21 cellular contexts compared by ENCODE assay signal in genomic region chr4:141079393-141079930, GRCh38. TPM values are rescaled to one million over a fixed set of nuclear protein-coding genes. Genes with fewer than 3 reads are reported as not detected.
A peak's percentile ranks its signal among the peaks of the same experiment; 100 is the strongest.
DNase-seq lines count a peak whose midpoint lies in the region; ATAC-seq and TF ChIP-seq lines count a peak whose summit lies in the region.
"Had no signal": no experiment of that assay in that cellular context is flagged by ENCODE, and none has a peak within 500 bp of the region (broad histone marks: within the 10 kb centered on the region; RNA-seq: fewer than 3 reads in every experiment).

No MANE protein-coding gene starts in this region.

- WGBS in gastroesophageal sphincter (ENCODE audit: low coverage in 1 of 2), 2 donors, result 44 to 53% methylated on average over 3 of the region's 3 CpGs

- no peak overlapping the region for H3K9ac ChIP-seq in neural cell (ENCODE audit: low read length)
- H3K9ac ChIP-seq: BLaER1 treated with 17β-estradiol and CSF1 and Interleukin-3, amounts not matched to agents 10 nM and 100 nM had no signal

- no peaks in the 10 kb centered on the region for H3K9me3 ChIP-seq in gastroesophageal sphincter
- H3K9me3 ChIP-seq in neural cell (ENCODE audit: low read length), result no peaks in the 10 kb centered on the region
- H3K9me3 ChIP-seq: Caco-2 had no signal

- TF ChIP-seq EP300 in gastroesophageal sphincter (IDR thresholded peaks at IDR 0.05) (no peak), neural cell (conservative IDR thresholded peaks at IDR 0.05; ENCODE audit: poor library complexity, severe bottlenecking) (no peak)

- TF ChIP-seq CTCF in gastroesophageal sphincter (IDR thresholded peaks at IDR 0.05) (no peak), neural cell (IDR thresholded peaks at IDR 0.05; ENCODE audit: poor library complexity, severe bottlenecking) (no peak), GM20000 (IDR thresholded peaks at IDR 0.05; ENCODE audit: extremely low read depth, missing control alignments) (no peak)

- peak overlapping the region; percentile 21 to 59 (median 53) for H3K27ac ChIP-seq in gastroesophageal sphincter
- peak overlapping the region; percentile 5 for H3K27ac ChIP-seq in neural cell (ENCODE audit: low read length)
- H3K27ac ChIP-seq: 22Rv1; BLaER1 treated with 17β-estradiol and CSF1 and Interleukin-3, amounts not matched to agents 10 nM and 100 nM; SK-N-MC had no signal

- DNase-seq in NCI-H2171 treated with DMSO at 0.1 percent for 48 hours (lab: John Stamatoyannopoulos, UW) (peak; percentile 33), NCI-H2171 (lab: John Stamatoyannopoulos, UW) (no peak), NCI-H69 (lab: John Stamatoyannopoulos, UW) (peak; percentile 43), GM20000 (ENCODE audit: low spot score) (no peak)
- DNase-seq: Caco-2; CD4-positive, alpha-beta memory T cell; Karpas-422; MV-4-11; NCI-H1105 treated with DMSO at 0.1 percent for 48 hours; NCI-H1694; NCI-H2081 treated with DMSO at 0.1 percent for 48 hours; NCI-H446 treated with DMSO at 0.1 percent for 48 hours; NCI-H526 treated with DMSO at 0.1 percent for 48 hours; SHP77 had no signal

- H3K4me3 ChIP-seq in gastroesophageal sphincter, result no peak overlapping the region
- H3K4me3 ChIP-seq in neural cell (ENCODE audit: low read length), result peak overlapping the region; percentile 35
- H3K4me3 ChIP-seq: BLaER1 treated with 17β-estradiol and CSF1 and Interleukin-3, amounts not matched to agents 10 nM and 100 nM; SK-N-MC had no signal

- H3K9me2 ChIP-seq in neural cell (ENCODE audit: insufficient read depth, low read length), result no peaks in the 10 kb centered on the region

- ATAC-seq in gastroesophageal sphincter (no peak), HG03378 (IDR thresholded peaks at IDR 0.05; ENCODE audit: unreplicated experiment) (no peak), HG03457 (IDR thresholded peaks at IDR 0.05; ENCODE audit: unreplicated experiment) (no peak)

- TF ChIP-seq POLR2A in gastroesophageal sphincter (IDR thresholded peaks at IDR 0.05), result no peak

- H3K36me3 ChIP-seq in gastroesophageal sphincter (no peaks in the 10 kb centered on the region), neural cell (ENCODE audit: insufficient read depth, low read length) (no peaks in the 10 kb centered on the region)
- H3K36me3 ChIP-seq: BLaER1 treated with 17β-estradiol and CSF1 and Interleukin-3, amounts not matched to agents 10 nM and 100 nM had no signal

- no peak overlapping the region for H2AFZ ChIP-seq in neural cell (ENCODE audit: low read depth, low read length)

- no peaks in the 10 kb centered on the region for H4K20me1 ChIP-seq in neural cell (ENCODE audit: insufficient read depth)
- H4K20me1 ChIP-seq: BLaER1 treated with 17β-estradiol and CSF1 and Interleukin-3, amounts not matched to agents 10 nM and 100 nM had no signal

- TF ChIP-seq RAD21 in neural cell (conservative IDR thresholded peaks at IDR 0.05), result no peak

- H3K4me1 ChIP-seq in gastroesophageal sphincter, result peaks cover 0 to 85% (median 8%) of the 10 kb centered on the region in 3 donors
- H3K4me1 ChIP-seq: BLaER1 treated with 17β-estradiol and CSF1 and Interleukin-3, amounts not matched to agents 10 nM and 100 nM; Caco-2 had no signal

- no peaks in the 10 kb centered on the region for H3F3A ChIP-seq in neural cell (ENCODE audit: insufficient read depth, low read length, poor library complexity, severe bottlenecking)

- no peaks in the 10 kb centered on the region for H3K27me3 ChIP-seq in gastroesophageal sphincter
- H3K27me3 ChIP-seq in neural cell (ENCODE audit: insufficient read depth, low read depth, low read length), result no peaks in the 10 kb centered on the region
- H3K27me3 ChIP-seq: BLaER1 treated with 17β-estradiol and CSF1 and Interleukin-3, amounts not matched to agents 10 nM and 100 nM had no signal

- H3K79me2 ChIP-seq in neural cell (replicated peaks; ENCODE audit: insufficient read depth, low read length), result peaks cover 5% of the 10 kb centered on the region

- no peak overlapping the region for H3K4me2 ChIP-seq in neural cell (ENCODE audit: low read length)
- H3K4me2 ChIP-seq: BLaER1 treated with 17β-estradiol and CSF1 and Interleukin-3, amounts not matched to agents 10 nM and 100 nM had no signal

TF ChIP-seq in neural cell, 6 proteins besides CTCF, POLR2A, EP300 and RAD21:
- TF ChIP-seq POLR2AphosphoS5 (IDR thresholded peaks at IDR 0.05) (no peak), SMC3 (conservative IDR thresholded peaks at IDR 0.05; ENCODE audit: poor library complexity) (no peak), TAF1 (IDR thresholded peaks at IDR 0.05; ENCODE audit: low read depth) (no peak), REST (IDR thresholded peaks at IDR 0.05; ENCODE audit: borderline replicate concordance) (no peak), MXI1 (conservative IDR thresholded peaks at IDR 0.05; ENCODE audit: poor library complexity, severe bottlenecking) (no peak), EZH2 (IDR thresholded peaks at IDR 0.05; ENCODE audit: borderline replicate concordance, insufficient read depth, low read length, poor library complexity, severe bottlenecking) (no peak)

RNA-seq across cellular contexts. Expression of gene RNF150, which starts 53.8 kb away (rescaled TPM):
- total RNA-seq in gastroesophageal sphincter, result 10 to 100 TPM; 36.5 to 70.5 (median 59.9) TPM
- 15.0 and 15.3 TPM in 2 replicates for polyA plus RNA-seq in neural cell
- polyA minus RNA-seq in neural cell, result 57.9 and 74.6 TPM in 2 replicates
- total RNA-seq: CD4-positive, alpha-beta memory T cell had no signal
- polyA plus RNA-seq: CD4-positive, alpha-beta memory T cell had no signal

Comparison
In these comparisons a context has a peak if more than half of its experiments do, and no peak if none do; other contexts are left out.
1. DNase-seq: peak in NCI-H2171 treated with DMSO at 0.1 percent for 48 hours (single experiment) and NCI-H69 (single experiment); none in NCI-H2171 (single experiment) and GM20000 (single experiment).